1 cellular context compared by ENCODE assay signal in the genomic region with DNA sequence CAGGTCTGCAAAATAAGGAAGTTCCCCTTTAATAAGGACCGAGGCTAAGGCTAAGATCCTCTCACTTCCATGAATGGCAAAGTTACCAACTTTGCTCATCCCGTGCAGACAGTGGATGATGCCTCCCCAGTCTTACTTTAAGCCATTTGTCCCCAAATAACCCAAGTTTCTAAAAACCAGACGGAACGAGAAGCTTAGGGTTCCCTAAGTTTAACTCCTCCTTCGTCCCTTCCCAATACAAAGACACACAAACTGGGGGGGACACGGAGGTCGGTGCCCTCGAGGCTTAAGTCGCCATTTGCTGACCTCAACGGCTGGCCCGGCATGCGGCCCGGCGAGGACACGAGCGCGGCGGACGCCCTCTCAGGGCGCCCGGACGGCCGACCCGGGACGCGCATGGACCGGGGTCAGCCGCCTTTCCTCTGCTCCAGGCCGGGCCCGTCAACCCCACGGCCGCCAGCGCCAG.
TF ChIP-seq lines count a peak whose summit lies in the region.

No MANE protein-coding gene starts in this region.

TF ChIP-seq in HepG2, 621 proteins besides CTCF, POLR2A, EP300 and RAD21 (continues in another document):
- TF ChIP-seq, protein P1, sequence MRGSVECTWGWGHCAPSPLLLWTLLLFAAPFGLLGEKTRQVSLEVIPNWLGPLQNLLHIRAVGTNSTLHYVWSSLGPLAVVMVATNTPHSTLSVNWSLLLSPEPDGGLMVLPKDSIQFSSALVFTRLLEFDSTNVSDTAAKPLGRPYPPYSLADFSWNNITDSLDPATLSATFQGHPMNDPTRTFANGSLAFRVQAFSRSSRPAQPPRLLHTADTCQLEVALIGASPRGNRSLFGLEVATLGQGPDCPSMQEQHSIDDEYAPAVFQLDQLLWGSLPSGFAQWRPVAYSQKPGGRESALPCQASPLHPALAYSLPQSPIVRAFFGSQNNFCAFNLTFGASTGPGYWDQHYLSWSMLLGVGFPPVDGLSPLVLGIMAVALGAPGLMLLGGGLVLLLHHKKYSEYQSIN (CRISPR knock-in tag; IDR thresholded peaks at IDR 0.05; ENCODE audit: borderline replicate concordance), result no peak; the same call in 1 of the 2 replicates
- TF ChIP-seq, protein P2, sequence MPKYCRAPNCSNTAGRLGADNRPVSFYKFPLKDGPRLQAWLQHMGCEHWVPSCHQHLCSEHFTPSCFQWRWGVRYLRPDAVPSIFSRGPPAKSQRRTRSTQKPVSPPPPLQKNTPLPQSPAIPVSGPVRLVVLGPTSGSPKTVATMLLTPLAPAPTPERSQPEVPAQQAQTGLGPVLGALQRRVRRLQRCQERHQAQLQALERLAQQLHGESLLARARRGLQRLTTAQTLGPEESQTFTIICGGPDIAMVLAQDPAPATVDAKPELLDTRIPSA (CRISPR knock-in tag; IDR thresholded peaks at IDR 0.05; ENCODE audit: borderline replicate concordance), result peak; percentile 51
- TF ChIP-seq SYNCRIP (IDR thresholded peaks at IDR 0.05; ENCODE audit: insufficient read depth, low read depth, low read length) (no peak), ZNF761 (CRISPR knock-in tag; conservative IDR thresholded peaks at IDR 0.05) (0 out of 2 replicates have a peak, but pooled peaks have one; percentile 87), ZNF672 (CRISPR knock-in tag; IDR thresholded peaks at IDR 0.05) (no peak), ZNF550 (CRISPR knock-in tag; IDR thresholded peaks at IDR 0.05; ENCODE audit: borderline replicate concordance) (no peak), TAF1 (CRISPR knock-in tag; IDR thresholded peaks at IDR 0.05) (no peak), ZNF10 (CRISPR knock-in tag; IDR thresholded peaks at IDR 0.05; ENCODE audit: borderline replicate concordance, low read depth) (no peak), KMT2B (CRISPR knock-in tag; IDR thresholded peaks at IDR 0.05) (no peak; the same call in 1 of the 2 replicates), KLF9 (CRISPR knock-in tag; IDR thresholded peaks at IDR 0.05; ENCODE audit: low read depth) (no peak), RBM39 (IDR thresholded peaks at IDR 0.05; ENCODE audit: low read depth, low read length, poor library complexity, severe bottlenecking) (no peak), SAFB2 (CRISPR knock-in tag; IDR thresholded peaks at IDR 0.05; ENCODE audit: borderline replicate concordance, low read depth) (no peak), FOXK1 (CRISPR knock-in tag; IDR thresholded peaks at IDR 0.05; ENCODE audit: borderline replicate concordance, low read depth) (no peak), ZNF607 (CRISPR knock-in tag; IDR thresholded peaks at IDR 0.05; ENCODE audit: borderline replicate concordance) (no peak), MTA3 (CRISPR knock-in tag; IDR thresholded peaks at IDR 0.05) (no peak), ZNF598 (CRISPR knock-in tag; IDR thresholded peaks at IDR 0.05; ENCODE audit: borderline replicate concordance) (0 out of 2 replicates have a peak, but pooled peaks have one; percentile 1), CCDC6 (CRISPR knock-in tag; IDR thresholded peaks at IDR 0.05) (no peak), ZNF557 (CRISPR knock-in tag; IDR thresholded peaks at IDR 0.05) (0 out of 2 replicates have a peak, but pooled peaks have one; percentile 82), NRL (CRISPR knock-in tag; IDR thresholded peaks at IDR 0.05; ENCODE audit: borderline replicate concordance) (no peak), XRCC5 (optimal IDR thresholded peaks at IDR 0.05; ENCODE audit: low read length) (no peak), PCBP1 (IDR thresholded peaks at IDR 0.05; ENCODE audit: borderline replicate concordance, low read depth, low read length) (no peak), ELF1 (CRISPR knock-in tag; IDR thresholded peaks at IDR 0.05) (no peak), SATB2 (CRISPR knock-in tag; IDR thresholded peaks at IDR 0.05) (0 out of 2 replicates have a peak, but pooled peaks have one; percentile 72), NFRKB (IDR thresholded peaks at IDR 0.05) (no peak), FOXC1 (CRISPR knock-in tag; IDR thresholded peaks at IDR 0.05; ENCODE audit: borderline replicate concordance) (no peak), ZNF460 (CRISPR knock-in tag; IDR thresholded peaks at IDR 0.05; ENCODE audit: borderline replicate concordance) (no peak), NONO (IDR thresholded peaks at IDR 0.05) (no peak), NONO (CRISPR knock-in tag; conservative IDR thresholded peaks at IDR 0.05) (no peak), PAWR (CRISPR knock-in tag; IDR thresholded peaks at IDR 0.05; ENCODE audit: borderline replicate concordance) (0 out of 2 replicates have a peak, but pooled peaks have one; percentile 46), SALL2 (CRISPR knock-in tag; IDR thresholded peaks at IDR 0.05) (no peak; the same call in 1 of the 2 replicates), HOXA9 (CRISPR knock-in tag; IDR thresholded peaks at IDR 0.05; ENCODE audit: borderline replicate concordance) (no peak), ZNF451 (CRISPR knock-in tag; IDR thresholded peaks at IDR 0.05) (no peak), ZNF569 (CRISPR knock-in tag; IDR thresholded peaks at IDR 0.05; ENCODE audit: borderline replicate concordance) (no peak), TCF7L2 (IDR thresholded peaks at IDR 0.05; ENCODE audit: low read depth, low read length) (no peak), NKX3-1 (CRISPR knock-in tag; IDR thresholded peaks at IDR 0.05) (peak; percentile 77; the same call in 1 of the 2 replicates), ZNF235 (CRISPR knock-in tag; IDR thresholded peaks at IDR 0.05; ENCODE audit: borderline replicate concordance) (no peak; the same call in 1 of the 2 replicates), NAIF1 (CRISPR knock-in tag; IDR thresholded peaks at IDR 0.05; ENCODE audit: borderline replicate concordance) (no peak), SP5 (CRISPR knock-in tag; IDR thresholded peaks at IDR 0.05; ENCODE audit: borderline replicate concordance, low read depth) (no peak), ADNP (CRISPR knock-in tag; IDR thresholded peaks at IDR 0.05) (no peak)
- TF ChIP-seq, protein P3, sequence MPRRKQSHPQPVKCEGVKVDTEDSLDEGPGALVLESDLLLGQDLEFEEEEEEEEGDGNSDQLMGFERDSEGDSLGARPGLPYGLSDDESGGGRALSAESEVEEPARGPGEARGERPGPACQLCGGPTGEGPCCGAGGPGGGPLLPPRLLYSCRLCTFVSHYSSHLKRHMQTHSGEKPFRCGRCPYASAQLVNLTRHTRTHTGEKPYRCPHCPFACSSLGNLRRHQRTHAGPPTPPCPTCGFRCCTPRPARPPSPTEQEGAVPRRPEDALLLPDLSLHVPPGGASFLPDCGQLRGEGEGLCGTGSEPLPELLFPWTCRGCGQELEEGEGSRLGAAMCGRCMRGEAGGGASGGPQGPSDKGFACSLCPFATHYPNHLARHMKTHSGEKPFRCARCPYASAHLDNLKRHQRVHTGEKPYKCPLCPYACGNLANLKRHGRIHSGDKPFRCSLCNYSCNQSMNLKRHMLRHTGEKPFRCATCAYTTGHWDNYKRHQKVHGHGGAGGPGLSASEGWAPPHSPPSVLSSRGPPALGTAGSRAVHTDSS (CRISPR knock-in tag; conservative IDR thresholded peaks at IDR 0.05), result no peak
- TF ChIP-seq, protein P4, sequence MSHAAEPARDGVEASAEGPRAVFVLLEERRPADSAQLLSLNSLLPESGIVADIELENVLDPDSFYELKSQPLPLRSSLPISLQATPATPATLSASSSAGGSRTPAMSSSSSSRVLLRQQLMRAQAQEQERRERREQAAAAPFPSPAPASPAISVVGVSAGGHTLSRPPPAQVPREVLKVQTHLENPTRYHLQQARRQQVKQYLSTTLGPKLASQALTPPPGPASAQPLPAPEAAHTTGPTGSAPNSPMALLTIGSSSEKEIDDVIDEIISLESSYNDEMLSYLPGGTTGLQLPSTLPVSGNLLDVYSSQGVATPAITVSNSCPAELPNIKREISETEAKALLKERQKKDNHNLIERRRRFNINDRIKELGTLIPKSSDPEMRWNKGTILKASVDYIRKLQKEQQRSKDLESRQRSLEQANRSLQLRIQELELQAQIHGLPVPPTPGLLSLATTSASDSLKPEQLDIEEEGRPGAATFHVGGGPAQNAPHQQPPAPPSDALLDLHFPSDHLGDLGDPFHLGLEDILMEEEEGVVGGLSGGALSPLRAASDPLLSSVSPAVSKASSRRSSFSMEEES (CRISPR knock-in tag; IDR thresholded peaks at IDR 0.05), result no peak
- TF ChIP-seq, protein P5, sequence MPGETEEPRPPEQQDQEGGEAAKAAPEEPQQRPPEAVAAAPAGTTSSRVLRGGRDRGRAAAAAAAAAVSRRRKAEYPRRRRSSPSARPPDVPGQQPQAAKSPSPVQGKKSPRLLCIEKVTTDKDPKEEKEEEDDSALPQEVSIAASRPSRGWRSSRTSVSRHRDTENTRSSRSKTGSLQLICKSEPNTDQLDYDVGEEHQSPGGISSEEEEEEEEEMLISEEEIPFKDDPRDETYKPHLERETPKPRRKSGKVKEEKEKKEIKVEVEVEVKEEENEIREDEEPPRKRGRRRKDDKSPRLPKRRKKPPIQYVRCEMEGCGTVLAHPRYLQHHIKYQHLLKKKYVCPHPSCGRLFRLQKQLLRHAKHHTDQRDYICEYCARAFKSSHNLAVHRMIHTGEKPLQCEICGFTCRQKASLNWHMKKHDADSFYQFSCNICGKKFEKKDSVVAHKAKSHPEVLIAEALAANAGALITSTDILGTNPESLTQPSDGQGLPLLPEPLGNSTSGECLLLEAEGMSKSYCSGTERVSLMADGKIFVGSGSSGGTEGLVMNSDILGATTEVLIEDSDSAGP (CRISPR knock-in tag; IDR thresholded peaks at IDR 0.05; ENCODE audit: borderline replicate concordance), result peak; percentile 46
- TF ChIP-seq, protein P6, sequence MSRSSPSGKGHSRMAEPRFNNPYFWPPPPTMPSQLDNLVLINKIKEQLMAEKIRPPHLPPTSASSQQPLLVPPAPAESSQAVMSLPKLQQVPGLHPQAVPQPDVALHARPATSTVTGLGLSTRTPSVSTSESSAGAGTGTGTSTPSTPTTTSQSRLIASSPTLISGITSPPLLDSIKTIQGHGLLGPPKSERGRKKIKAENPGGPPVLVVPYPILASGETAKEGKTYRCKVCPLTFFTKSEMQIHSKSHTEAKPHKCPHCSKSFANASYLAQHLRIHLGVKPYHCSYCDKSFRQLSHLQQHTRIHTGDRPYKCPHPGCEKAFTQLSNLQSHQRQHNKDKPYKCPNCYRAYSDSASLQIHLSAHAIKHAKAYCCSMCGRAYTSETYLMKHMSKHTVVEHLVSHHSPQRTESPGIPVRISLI (CRISPR knock-in tag; IDR thresholded peaks at IDR 0.05; ENCODE audit: borderline replicate concordance), result no peak
- TF ChIP-seq, protein P7, sequence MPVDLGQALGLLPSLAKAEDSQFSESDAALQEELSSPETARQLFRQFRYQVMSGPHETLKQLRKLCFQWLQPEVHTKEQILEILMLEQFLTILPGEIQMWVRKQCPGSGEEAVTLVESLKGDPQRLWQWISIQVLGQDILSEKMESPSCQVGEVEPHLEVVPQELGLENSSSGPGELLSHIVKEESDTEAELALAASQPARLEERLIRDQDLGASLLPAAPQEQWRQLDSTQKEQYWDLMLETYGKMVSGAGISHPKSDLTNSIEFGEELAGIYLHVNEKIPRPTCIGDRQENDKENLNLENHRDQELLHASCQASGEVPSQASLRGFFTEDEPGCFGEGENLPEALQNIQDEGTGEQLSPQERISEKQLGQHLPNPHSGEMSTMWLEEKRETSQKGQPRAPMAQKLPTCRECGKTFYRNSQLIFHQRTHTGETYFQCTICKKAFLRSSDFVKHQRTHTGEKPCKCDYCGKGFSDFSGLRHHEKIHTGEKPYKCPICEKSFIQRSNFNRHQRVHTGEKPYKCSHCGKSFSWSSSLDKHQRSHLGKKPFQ (CRISPR knock-in tag; IDR thresholded peaks at IDR 0.05; ENCODE audit: insufficient replicate concordance), result no peak
- TF ChIP-seq, protein P8, sequence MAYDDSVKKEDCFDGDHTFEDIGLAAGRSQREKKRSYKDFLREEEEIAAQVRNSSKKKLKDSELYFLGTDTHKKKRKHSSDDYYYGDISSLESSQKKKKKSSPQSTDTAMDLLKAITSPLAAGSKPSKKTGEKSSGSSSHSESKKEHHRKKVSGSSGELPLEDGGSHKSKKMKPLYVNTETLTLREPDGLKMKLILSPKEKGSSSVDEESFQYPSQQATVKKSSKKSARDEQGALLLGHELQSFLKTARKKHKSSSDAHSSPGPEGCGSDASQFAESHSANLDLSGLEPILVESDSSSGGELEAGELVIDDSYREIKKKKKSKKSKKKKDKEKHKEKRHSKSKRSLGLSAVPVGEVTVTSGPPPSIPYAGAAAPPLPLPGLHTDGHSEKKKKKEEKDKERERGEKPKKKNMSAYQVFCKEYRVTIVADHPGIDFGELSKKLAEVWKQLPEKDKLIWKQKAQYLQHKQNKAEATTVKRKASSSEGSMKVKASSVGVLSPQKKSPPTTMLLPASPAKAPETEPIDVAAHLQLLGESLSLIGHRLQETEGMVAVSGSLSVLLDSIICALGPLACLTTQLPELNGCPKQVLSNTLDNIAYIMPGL (CRISPR knock-in tag; IDR thresholded peaks at IDR 0.05; ENCODE audit: borderline replicate concordance in 1 of 2, low read depth in 1 of 2), result no peak
- TF ChIP-seq, protein P9, sequence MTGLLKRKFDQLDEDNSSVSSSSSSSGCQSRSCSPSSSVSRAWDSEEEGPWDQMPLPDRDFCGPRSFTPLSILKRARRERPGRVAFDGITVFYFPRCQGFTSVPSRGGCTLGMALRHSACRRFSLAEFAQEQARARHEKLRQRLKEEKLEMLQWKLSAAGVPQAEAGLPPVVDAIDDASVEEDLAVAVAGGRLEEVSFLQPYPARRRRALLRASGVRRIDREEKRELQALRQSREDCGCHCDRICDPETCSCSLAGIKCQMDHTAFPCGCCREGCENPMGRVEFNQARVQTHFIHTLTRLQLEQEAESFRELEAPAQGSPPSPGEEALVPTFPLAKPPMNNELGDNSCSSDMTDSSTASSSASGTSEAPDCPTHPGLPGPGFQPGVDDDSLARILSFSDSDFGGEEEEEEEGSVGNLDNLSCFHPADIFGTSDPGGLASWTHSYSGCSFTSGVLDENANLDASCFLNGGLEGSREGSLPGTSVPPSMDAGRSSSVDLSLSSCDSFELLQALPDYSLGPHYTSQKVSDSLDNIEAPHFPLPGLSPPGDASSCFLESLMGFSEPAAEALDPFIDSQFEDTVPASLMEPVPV (CRISPR knock-in tag; IDR thresholded peaks at IDR 0.05), result no peak
- TF ChIP-seq, protein P10, sequence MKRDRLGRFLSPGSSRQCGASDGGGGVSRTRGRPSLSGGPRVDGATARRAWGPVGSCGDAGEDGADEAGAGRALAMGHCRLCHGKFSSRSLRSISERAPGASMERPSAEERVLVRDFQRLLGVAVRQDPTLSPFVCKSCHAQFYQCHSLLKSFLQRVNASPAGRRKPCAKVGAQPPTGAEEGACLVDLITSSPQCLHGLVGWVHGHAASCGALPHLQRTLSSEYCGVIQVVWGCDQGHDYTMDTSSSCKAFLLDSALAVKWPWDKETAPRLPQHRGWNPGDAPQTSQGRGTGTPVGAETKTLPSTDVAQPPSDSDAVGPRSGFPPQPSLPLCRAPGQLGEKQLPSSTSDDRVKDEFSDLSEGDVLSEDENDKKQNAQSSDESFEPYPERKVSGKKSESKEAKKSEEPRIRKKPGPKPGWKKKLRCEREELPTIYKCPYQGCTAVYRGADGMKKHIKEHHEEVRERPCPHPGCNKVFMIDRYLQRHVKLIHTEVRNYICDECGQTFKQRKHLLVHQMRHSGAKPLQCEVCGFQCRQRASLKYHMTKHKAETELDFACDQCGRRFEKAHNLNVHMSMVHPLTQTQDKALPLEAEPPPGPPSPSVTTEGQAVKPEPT (CRISPR knock-in tag; IDR thresholded peaks at IDR 0.05; ENCODE audit: low read depth), result no peak
